Comparison of ENCODE assay signal across 21 cellular contexts in genomic region chr1:78255849-78256248, GRCh38.
"Had no signal": no experiment of that assay in that cellular context is flagged by ENCODE, and none has a peak within 500 bp of the region (broad histone marks: within the 10 kb centered on the region; RNA-seq: fewer than 3 reads in every experiment).

No MANE protein-coding gene starts in this region.

- H3K36me3 ChIP-seq: adrenal gland, cardiac muscle cell, esophagus squamous epithelium, lower lobe of right lung, tibial artery, uterus had no signal

- DNase-seq: activated CD4-positive, alpha-beta memory T cell treated with anti-CD3 and anti-CD28 coated beads for 36 hours; activated CD4-positive, alpha-beta T cell treated with anti-CD3 and anti-CD28 coated beads for 4 hours; activated gamma-delta T cell treated with Interleukin-2 at 50 U/mL for 16 hours; activated T-cell treated with anti-CD3 and anti-CD28 coated beads for 4 hours; adrenal gland; dermis blood vessel endothelial cell; effector memory CD4-positive, alpha-beta T cell; esophagus squamous epithelium; left cardiac atrium; lower lobe of right lung; stimulated activated naive CD8-positive, alpha-beta T cell treated with anti-CD3 and anti-CD28 coated beads, Interleukin-15, Interleukin-2, amounts not matched to agents 100 U/mL and 50 U/mL, for 24 hours; substantia nigra; T-cell; tibial artery; uterus had no signal

- ATAC-seq: activated naive CD4-positive, alpha-beta T cell treated with anti-CD3 and anti-CD28 coated beads, Interleukin-2, amount 50 U/mL, for 72 hours; lower lobe of right lung; natural killer cell treated with Interleukin-12 subunit alpha and Interleukin-12 subunit beta and Interleukin-15 and Interleukin-18, amount 100 ng/mL, for 72 hours; stimulated activated naive CD8-positive, alpha-beta T cell treated with anti-CD3 and anti-CD28 coated beads, Interleukin-15, Interleukin-2, amounts not matched to agents 100 U/mL and 50 U/mL, for 24 hours; T-cell; WTC11 had no signal

- H3K4me3 ChIP-seq: adrenal gland, cardiac muscle cell, esophagus squamous epithelium, lower lobe of right lung, skin epidermis, tibial artery, uterus had no signal

- H3K27ac ChIP-seq: adrenal gland, cardiac muscle cell, lower lobe of right lung, tibial artery, uterus had no signal

- H3K4me1 ChIP-seq: adrenal gland, esophagus squamous epithelium, lower lobe of right lung, tibial artery, uterus had no signal

- FAIRE-seq: frontal cortex had no signal

- H3K27me3 ChIP-seq: adrenal gland, uterus had no signal

- H3K9me3 ChIP-seq: adrenal gland, esophagus squamous epithelium, tibial artery, uterus had no signal
